Comparison of ENCODE assay signal across 21 cellular contexts in the genomic region with DNA sequence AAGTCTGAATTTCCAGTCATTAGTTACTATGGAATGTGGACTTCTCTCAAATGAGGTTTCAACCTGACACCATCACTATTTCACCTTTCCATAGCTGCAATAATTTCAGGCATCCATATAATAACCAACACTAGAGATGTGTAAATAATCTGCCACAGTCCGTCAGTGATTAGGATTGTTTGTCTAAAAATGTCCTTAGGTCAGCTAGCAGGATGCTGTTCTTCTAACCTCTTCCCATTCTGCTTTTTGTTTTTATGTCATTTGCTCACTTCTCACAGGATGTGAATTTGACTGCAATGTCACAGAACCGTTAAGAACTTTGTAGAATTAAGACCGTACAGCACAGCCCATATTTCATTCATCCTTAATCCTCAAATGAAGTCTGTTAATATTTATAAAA.
DNase-seq lines count a peak whose midpoint lies in the region; ATAC-seq, FAIRE-seq and TF ChIP-seq lines count a peak whose summit lies in the region.
"Had no signal": no experiment of that assay in that cellular context is flagged by ENCODE, and none has a peak within 500 bp of the region (broad histone marks: within the 10 kb centered on the region; RNA-seq: fewer than 3 reads in every experiment).

No MANE protein-coding gene starts in this region.

- H4K20me1 ChIP-seq in OCI-LY7 (ENCODE audit: insufficient read depth, low read length) (no peaks in the 10 kb centered on the region), osteoblast (ENCODE audit: insufficient read depth, low read length) (no peaks in the 10 kb centered on the region)

- peak overlapping the region; percentile 21 for H3K27ac ChIP-seq in OCI-LY7 (ENCODE audit: low read depth, low read length, poor library complexity, severe bottlenecking)
- H3K27ac ChIP-seq in osteoblast (ENCODE audit: low read depth, low read length) = no peak overlapping the region
- H3K27ac ChIP-seq: A549 had no signal

- POLR2A ChIA-PET in OCI-LY7 (lab: Charles Lee) = interaction anchor here (0.7 to 1.2 kb wide), 3 partner anchors 15 to 26 kb away, joined by 3 to 4 read pairs (median 3); no protein-coding TSS in a partner anchor

- TF ChIP-seq POLR2A in GM12891 (IDR thresholded peaks at IDR 0.05; ENCODE audit: low read depth, low read length) = no peak

- no peak for DNase-seq in GM12891 (ENCODE audit: insufficient read length, low spot score)
- DNase-seq in OCI-LY7 (ENCODE audit: low spot score) = peak; percentile 35
- no peak for DNase-seq in immature natural killer cell
- no peak for DNase-seq in osteoblast (ENCODE audit: insufficient read length, low spot score, missing footprints)
- DNase-seq in sciatic nerve (ENCODE audit: low spot score) = no peak
- no peak for DNase-seq in osteocyte (ENCODE audit: extremely low spot score, unreplicated experiment)
- no peak for DNase-seq in HCEC 1CT
- DNase-seq: BE2C; CD4-positive, CD25-positive, alpha-beta regulatory T cell; DMS79 treated with DMSO at 0.1 percent for 48 hours; HFFc6; Kasumi-1; NCI-H1694 treated with DMSO at 0.1 percent for 48 hours; NCI-H2081 treated with DMSO at 0.1 percent for 48 hours; NCI-H2171 treated with DMSO at 0.1 percent for 48 hours; NCI-H524 treated with DMSO at 0.1 percent for 48 hours; NCI-H82; RPMI8226; SHP77 had no signal

- TF ChIP-seq CTCF in OCI-LY7 (conservative IDR thresholded peaks at IDR 0.05; ENCODE audit: low read length) (no peak), osteoblast (IDR thresholded peaks at IDR 0.05; ENCODE audit: extremely low read depth, low read depth, low read length) (no peak), osteocyte (IDR thresholded peaks at IDR 0.05) (no peak)

- no TSS peak for BruUV-seq in OCI-LY7 (replicated peaks; lab: Mats Ljungman, UMichigan)

- intact Hi-C loops in OCI-LY7 (cut with micrococcal nuclease; ENCODE audit: unreplicated experiment) (no loop called here), sciatic nerve (cut with DNase I) (no loop called here)

- H3K27me3 Mint-ChIP-seq in immature natural killer cell (ENCODE audit: low read depth in 3 of 3) = peaks cover 0 to 8% (median 5%) of the 10 kb centered on the region in 3 donors
- H3K27me3 Mint-ChIP-seq in osteocyte (ENCODE audit: unreplicated experiment) = peaks cover 12% of the 10 kb centered on the region
- H3K27me3 Mint-ChIP-seq: CD4-positive, CD25-positive, alpha-beta regulatory T cell had no signal

- H3K27ac Mint-ChIP-seq in immature natural killer cell = peak overlapping the region in 4 of 6 donors; percentile 2 to 56 (median 12)
- no peak overlapping the region for H3K27ac Mint-ChIP-seq in osteocyte (ENCODE audit: unreplicated experiment)
- H3K27ac Mint-ChIP-seq: CD4-positive, CD25-positive, alpha-beta regulatory T cell; HFFc6 had no signal

- peaks cover 0 to 4% (median 0%) of the 10 kb centered on the region in 6 donors for H3K9me3 Mint-ChIP-seq in immature natural killer cell
- H3K9me3 Mint-ChIP-seq in osteocyte (ENCODE audit: unreplicated experiment) = peaks cover 4% of the 10 kb centered on the region
- H3K9me3 Mint-ChIP-seq: HFFc6 had no signal

- peaks cover 6% of the 10 kb centered on the region; the same call in 1 of the 2 replicates for H3K9me3 ChIP-seq in OCI-LY7 (ENCODE audit: low read length)
- no peaks in the 10 kb centered on the region for H3K9me3 ChIP-seq in osteoblast (ENCODE audit: low read depth, low read length)
- H3K9me3 ChIP-seq: A549, BE2C had no signal

- H3K4me1 Mint-ChIP-seq in immature natural killer cell = peaks cover 37 to 49% of the 10 kb centered on the region in 2 donors
- H3K4me1 Mint-ChIP-seq in osteocyte (ENCODE audit: unreplicated experiment) = peaks cover 15% of the 10 kb centered on the region

- H3K79me2 ChIP-seq in OCI-LY7 (ENCODE audit: insufficient read depth, low read depth, low read length) = no peaks in the 10 kb centered on the region
- H3K79me2 ChIP-seq in osteoblast (ENCODE audit: insufficient read depth, low read length) = no peaks in the 10 kb centered on the region

- no peaks in the 10 kb centered on the region for H3K36me3 ChIP-seq in OCI-LY7 (ENCODE audit: insufficient read depth, low read length)
- no peaks in the 10 kb centered on the region for H3K36me3 ChIP-seq in osteoblast (ENCODE audit: insufficient read depth, low read length)
- H3K36me3 ChIP-seq: BE2C had no signal

- H3K9me2 ChIP-seq in OCI-LY7 (ENCODE audit: insufficient read depth, low read length) = no peaks in the 10 kb centered on the region

- CTCF ChIA-PET in OCI-LY7 (lab: Charles Lee; ENCODE audit: unreplicated experiment) = no interaction called here

- H3K4me2 ChIP-seq in OCI-LY7 (ENCODE audit: low read length) (peak overlapping the region; percentile 46), osteoblast (ENCODE audit: insufficient read depth, low read length) (no peak overlapping the region)
- H3K4me2 ChIP-seq: A549 had no signal

- H3K4me1 ChIP-seq in OCI-LY7 (ENCODE audit: insufficient read depth, low read length, poor library complexity, severe bottlenecking) (peaks cover 41% of the 10 kb centered on the region), osteoblast (ENCODE audit: insufficient read depth, low read length) (no peaks in the 10 kb centered on the region)
- H3K4me1 ChIP-seq: BE2C had no signal

- FAIRE-seq in GM12891 (lab: Jason Lieb, UNC) = peak; percentile 87
- FAIRE-seq: A549 had no signal

- H2AFZ ChIP-seq in OCI-LY7 (ENCODE audit: low read length) (peak overlapping the region; percentile 66; the same call in 1 of the 2 replicates), osteoblast (ENCODE audit: low read length) (peak overlapping the region; percentile 18)

- H3K4me3 ChIP-seq in OCI-LY7 (ENCODE audit: low read depth, low read length, poor library complexity, severe bottlenecking) = no peak overlapping the region
- no peak overlapping the region for H3K4me3 ChIP-seq in osteoblast (ENCODE audit: insufficient read depth, low read length)
- H3K4me3 ChIP-seq: A549 had no signal

- no peaks in the 10 kb centered on the region for H3K27me3 ChIP-seq in osteoblast (ENCODE audit: insufficient read depth, low read length)
- H3K27me3 ChIP-seq: BE2C had no signal

- H3K4me3 Mint-ChIP-seq in immature natural killer cell = peak overlapping the region in 4 of 5 donors; percentile 0 to 34 (median 10)
- H3K4me3 Mint-ChIP-seq in osteocyte (ENCODE audit: unreplicated experiment) = no peak overlapping the region
- H3K4me3 Mint-ChIP-seq: CD4-positive, CD25-positive, alpha-beta regulatory T cell; HFFc6 had no signal

- ATAC-seq in sciatic nerve (no peak), HG03039 (IDR thresholded peaks at IDR 0.05; ENCODE audit: unreplicated experiment) (no peak)
- ATAC-seq: A549 had no signal

- H3K36me3 Mint-ChIP-seq in immature natural killer cell (peaks cover 0 to 10% (median 4%) of the 10 kb centered on the region in 3 donors), osteocyte (ENCODE audit: unreplicated experiment) (no peaks in the 10 kb centered on the region)
- H3K36me3 Mint-ChIP-seq: CD4-positive, CD25-positive, alpha-beta regulatory T cell had no signal

TF ChIP-seq in GM12891, 5 proteins besides CTCF, POLR2A, EP300 and RAD21:
- no peak for TF ChIP-seq POU2F2 (IDR thresholded peaks at IDR 0.05; ENCODE audit: low read depth, low read length)
- TF ChIP-seq POLR2AphosphoS5 (IDR thresholded peaks at IDR 0.05; ENCODE audit: low read depth, low read length) = no peak
- TF ChIP-seq TAF1 (IDR thresholded peaks at IDR 0.05; ENCODE audit: low read depth, low read length) = no peak
